Comparison of ENCODE assay signal across 1 cellular context in the genomic region with DNA sequence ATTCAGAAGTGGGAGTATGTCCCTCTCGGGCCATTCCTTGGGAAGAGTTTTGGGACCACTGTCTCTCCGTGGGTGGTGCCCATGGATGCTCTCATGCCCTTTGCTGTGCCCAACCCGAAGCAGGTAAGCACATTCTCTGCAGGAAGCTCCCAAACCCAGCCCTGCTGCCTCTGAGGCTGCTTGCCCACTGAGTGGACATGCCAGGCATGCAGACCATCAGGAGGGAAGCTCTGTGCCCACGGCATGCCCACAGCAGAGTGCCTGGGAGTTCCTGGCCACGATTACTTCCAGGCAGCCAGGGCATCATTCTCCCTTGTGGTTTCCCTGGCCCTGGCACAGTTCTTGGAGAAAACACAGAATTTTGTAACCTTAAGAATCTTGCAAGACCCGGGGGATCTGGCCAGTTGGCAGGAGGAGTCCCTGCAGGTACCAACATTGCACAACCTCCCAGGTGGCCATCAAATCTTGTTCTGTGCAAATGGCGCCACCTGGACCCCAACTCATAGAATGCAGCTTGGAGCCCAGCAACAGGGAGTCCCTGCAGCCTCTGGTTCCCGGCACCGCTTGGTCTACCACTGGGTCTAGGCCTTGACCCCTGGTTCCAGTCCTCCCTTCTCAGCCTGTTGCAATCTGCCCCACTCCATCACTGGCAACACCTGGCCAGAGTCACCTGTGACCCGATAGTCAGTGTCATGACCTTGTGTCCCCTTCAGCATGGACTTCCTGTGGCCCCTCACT.
TF ChIP-seq lines count a peak whose summit lies in the region.

No MANE protein-coding gene starts in this region.

TF ChIP-seq in WTC11, 78 proteins besides CTCF, POLR2A, EP300 and RAD21 (continued from another document):
- TF ChIP-seq AFF4 (CRISPR knock-in tag; IDR thresholded peaks at IDR 0.05; ENCODE audit: borderline replicate concordance) = no peak
- TF ChIP-seq FOXK1 (CRISPR knock-in tag; IDR thresholded peaks at IDR 0.05) = no peak
- no peak for TF ChIP-seq USF2 (CRISPR knock-in tag; IDR thresholded peaks at IDR 0.05)
- TF ChIP-seq, protein P1, sequence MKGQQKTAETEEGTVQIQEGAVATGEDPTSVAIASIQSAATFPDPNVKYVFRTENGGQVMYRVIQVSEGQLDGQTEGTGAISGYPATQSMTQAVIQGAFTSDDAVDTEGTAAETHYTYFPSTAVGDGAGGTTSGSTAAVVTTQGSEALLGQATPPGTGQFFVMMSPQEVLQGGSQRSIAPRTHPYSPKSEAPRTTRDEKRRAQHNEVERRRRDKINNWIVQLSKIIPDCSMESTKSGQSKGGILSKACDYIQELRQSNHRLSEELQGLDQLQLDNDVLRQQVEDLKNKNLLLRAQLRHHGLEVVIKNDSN (CRISPR knock-in tag; IDR thresholded peaks at IDR 0.05) = no peak
- no peak for TF ChIP-seq TP53 (CRISPR knock-in tag; IDR thresholded peaks at IDR 0.05)
- no peak for TF ChIP-seq E2F5 (CRISPR knock-in tag; IDR thresholded peaks at IDR 0.05)
- TF ChIP-seq, protein P2, sequence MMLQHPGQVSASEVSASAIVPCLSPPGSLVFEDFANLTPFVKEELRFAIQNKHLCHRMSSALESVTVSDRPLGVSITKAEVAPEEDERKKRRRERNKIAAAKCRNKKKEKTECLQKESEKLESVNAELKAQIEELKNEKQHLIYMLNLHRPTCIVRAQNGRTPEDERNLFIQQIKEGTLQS (CRISPR knock-in tag; conservative IDR thresholded peaks at IDR 0.05) = no peak
- TF ChIP-seq NFATC4 (CRISPR knock-in tag; IDR thresholded peaks at IDR 0.05) = no peak
- no peak for TF ChIP-seq ZNF138 (CRISPR knock-in tag; conservative IDR thresholded peaks at IDR 0.05)
- no peak for TF ChIP-seq MYBL2 (CRISPR knock-in tag; IDR thresholded peaks at IDR 0.05)
- no peak for TF ChIP-seq EMX1 (CRISPR knock-in tag; IDR thresholded peaks at IDR 0.05)
- TF ChIP-seq, protein P3, sequence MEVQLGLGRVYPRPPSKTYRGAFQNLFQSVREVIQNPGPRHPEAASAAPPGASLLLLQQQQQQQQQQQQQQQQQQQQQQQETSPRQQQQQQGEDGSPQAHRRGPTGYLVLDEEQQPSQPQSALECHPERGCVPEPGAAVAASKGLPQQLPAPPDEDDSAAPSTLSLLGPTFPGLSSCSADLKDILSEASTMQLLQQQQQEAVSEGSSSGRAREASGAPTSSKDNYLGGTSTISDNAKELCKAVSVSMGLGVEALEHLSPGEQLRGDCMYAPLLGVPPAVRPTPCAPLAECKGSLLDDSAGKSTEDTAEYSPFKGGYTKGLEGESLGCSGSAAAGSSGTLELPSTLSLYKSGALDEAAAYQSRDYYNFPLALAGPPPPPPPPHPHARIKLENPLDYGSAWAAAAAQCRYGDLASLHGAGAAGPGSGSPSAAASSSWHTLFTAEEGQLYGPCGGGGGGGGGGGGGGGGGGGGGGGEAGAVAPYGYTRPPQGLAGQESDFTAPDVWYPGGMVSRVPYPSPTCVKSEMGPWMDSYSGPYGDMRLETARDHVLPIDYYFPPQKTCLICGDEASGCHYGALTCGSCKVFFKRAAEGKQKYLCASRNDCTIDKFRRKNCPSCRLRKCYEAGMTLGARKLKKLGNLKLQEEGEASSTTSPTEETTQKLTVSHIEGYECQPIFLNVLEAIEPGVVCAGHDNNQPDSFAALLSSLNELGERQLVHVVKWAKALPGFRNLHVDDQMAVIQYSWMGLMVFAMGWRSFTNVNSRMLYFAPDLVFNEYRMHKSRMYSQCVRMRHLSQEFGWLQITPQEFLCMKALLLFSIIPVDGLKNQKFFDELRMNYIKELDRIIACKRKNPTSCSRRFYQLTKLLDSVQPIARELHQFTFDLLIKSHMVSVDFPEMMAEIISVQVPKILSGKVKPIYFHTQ (CRISPR knock-in tag; IDR thresholded peaks at IDR 0.05) = no peak
- no peak for TF ChIP-seq ZNF512 (CRISPR knock-in tag; IDR thresholded peaks at IDR 0.05; ENCODE audit: borderline replicate concordance)
- no peak for TF ChIP-seq JUN (CRISPR knock-in tag; IDR thresholded peaks at IDR 0.05)
- no peak for TF ChIP-seq SMAD4 (CRISPR knock-in tag; IDR thresholded peaks at IDR 0.05)
- TF ChIP-seq, protein P4, sequence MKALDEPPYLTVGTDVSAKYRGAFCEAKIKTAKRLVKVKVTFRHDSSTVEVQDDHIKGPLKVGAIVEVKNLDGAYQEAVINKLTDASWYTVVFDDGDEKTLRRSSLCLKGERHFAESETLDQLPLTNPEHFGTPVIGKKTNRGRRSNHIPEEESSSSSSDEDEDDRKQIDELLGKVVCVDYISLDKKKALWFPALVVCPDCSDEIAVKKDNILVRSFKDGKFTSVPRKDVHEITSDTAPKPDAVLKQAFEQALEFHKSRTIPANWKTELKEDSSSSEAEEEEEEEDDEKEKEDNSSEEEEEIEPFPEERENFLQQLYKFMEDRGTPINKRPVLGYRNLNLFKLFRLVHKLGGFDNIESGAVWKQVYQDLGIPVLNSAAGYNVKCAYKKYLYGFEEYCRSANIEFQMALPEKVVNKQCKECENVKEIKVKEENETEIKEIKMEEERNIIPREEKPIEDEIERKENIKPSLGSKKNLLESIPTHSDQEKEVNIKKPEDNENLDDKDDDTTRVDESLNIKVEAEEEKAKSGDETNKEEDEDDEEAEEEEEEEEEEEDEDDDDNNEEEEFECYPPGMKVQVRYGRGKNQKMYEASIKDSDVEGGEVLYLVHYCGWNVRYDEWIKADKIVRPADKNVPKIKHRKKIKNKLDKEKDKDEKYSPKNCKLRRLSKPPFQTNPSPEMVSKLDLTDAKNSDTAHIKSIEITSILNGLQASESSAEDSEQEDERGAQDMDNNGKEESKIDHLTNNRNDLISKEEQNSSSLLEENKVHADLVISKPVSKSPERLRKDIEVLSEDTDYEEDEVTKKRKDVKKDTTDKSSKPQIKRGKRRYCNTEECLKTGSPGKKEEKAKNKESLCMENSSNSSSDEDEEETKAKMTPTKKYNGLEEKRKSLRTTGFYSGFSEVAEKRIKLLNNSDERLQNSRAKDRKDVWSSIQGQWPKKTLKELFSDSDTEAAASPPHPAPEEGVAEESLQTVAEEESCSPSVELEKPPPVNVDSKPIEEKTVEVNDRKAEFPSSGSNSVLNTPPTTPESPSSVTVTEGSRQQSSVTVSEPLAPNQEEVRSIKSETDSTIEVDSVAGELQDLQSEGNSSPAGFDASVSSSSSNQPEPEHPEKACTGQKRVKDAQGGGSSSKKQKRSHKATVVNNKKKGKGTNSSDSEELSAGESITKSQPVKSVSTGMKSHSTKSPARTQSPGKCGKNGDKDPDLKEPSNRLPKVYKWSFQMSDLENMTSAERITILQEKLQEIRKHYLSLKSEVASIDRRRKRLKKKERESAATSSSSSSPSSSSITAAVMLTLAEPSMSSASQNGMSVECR (CRISPR knock-in tag; IDR thresholded peaks at IDR 0.05; ENCODE audit: borderline replicate concordance) = no peak
- TF ChIP-seq TCF7 (CRISPR knock-in tag; IDR thresholded peaks at IDR 0.05; ENCODE audit: low read depth) = no peak
- no peak for TF ChIP-seq ZNF671 (CRISPR knock-in tag; IDR thresholded peaks at IDR 0.05)
- TF ChIP-seq MAX (CRISPR knock-in tag; IDR thresholded peaks at IDR 0.05) = no peak
TF ChIP-seq in WTC11: peak in this region for 0.
